1 cellular context compared by ENCODE assay signal in genomic region chr6:155314773-155315515, GRCh38.
TF ChIP-seq lines count a peak whose summit lies in the region.

No MANE protein-coding gene starts in this region.

TF ChIP-seq in SK-N-SH, 30 proteins besides CTCF, POLR2A, EP300 and RAD21 (continued from another document):
- TF ChIP-seq REST (IDR thresholded peaks at IDR 0.05; ENCODE audit: low read depth, low read length) (no peak), MEF2A (IDR thresholded peaks at IDR 0.05; ENCODE audit: borderline replicate concordance, low read depth) (no peak), SMC3 (IDR thresholded peaks at IDR 0.05; ENCODE audit: low read depth, low read length) (no peak), MXI1 (IDR thresholded peaks at IDR 0.05; ENCODE audit: low read depth, low read length) (peak; percentile 92), GATA2 (CRISPR knock-in tag; IDR thresholded peaks at IDR 0.05) (no peak), SIN3A (IDR thresholded peaks at IDR 0.05; ENCODE audit: borderline replicate concordance, low read depth, low read length) (no peak), RCOR1 (IDR thresholded peaks at IDR 0.05; ENCODE audit: low read length) (peak; percentile 72; the same call in 1 of the 2 replicates)
- TF ChIP-seq, protein P1, sequence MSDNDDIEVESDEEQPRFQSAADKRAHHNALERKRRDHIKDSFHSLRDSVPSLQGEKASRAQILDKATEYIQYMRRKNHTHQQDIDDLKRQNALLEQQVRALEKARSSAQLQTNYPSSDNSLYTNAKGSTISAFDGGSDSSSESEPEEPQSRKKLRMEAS (IDR thresholded peaks at IDR 0.05; ENCODE audit: low read depth) = peak; percentile 90
- TF ChIP-seq, protein P2, sequence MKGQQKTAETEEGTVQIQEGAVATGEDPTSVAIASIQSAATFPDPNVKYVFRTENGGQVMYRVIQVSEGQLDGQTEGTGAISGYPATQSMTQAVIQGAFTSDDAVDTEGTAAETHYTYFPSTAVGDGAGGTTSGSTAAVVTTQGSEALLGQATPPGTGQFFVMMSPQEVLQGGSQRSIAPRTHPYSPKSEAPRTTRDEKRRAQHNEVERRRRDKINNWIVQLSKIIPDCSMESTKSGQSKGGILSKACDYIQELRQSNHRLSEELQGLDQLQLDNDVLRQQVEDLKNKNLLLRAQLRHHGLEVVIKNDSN (IDR thresholded peaks at IDR 0.05; ENCODE audit: borderline replicate concordance, low read depth) = peak; percentile 85
